1 cellular context compared by ENCODE assay signal in genomic region chr2:85354286-85355072, GRCh38.
TF ChIP-seq lines count a peak whose summit lies in the region.

TSS of gene ELMOD3 (plus strand) at chr2:85354769. CDS start at chr2:85357199, 2,430 bp downstream.
TSS of gene RETSAT (minus strand) at chr2:85354528. CDS start at chr2:85354507, 21 bp downstream.

TF ChIP-seq in HepG2, 621 proteins besides CTCF, POLR2A, EP300 and RAD21 (continued from another document and continues in another):
- TF ChIP-seq ZNF879 (CRISPR knock-in tag; IDR thresholded peaks at IDR 0.05) (0 out of 2 replicates have a peak, but pooled peaks have one; percentile 78), IRX3 (CRISPR knock-in tag; IDR thresholded peaks at IDR 0.05; ENCODE audit: borderline replicate concordance, low read depth) (peak; percentile 35; the same call in 1 of the 2 replicates), ZNF274 (CRISPR knock-in tag; IDR thresholded peaks at IDR 0.05) (peak; percentile 69; the same call in 1 of the 2 replicates), GATAD1 (CRISPR knock-in tag; IDR thresholded peaks at IDR 0.05) (peak; percentile 86), SRF (IDR thresholded peaks at IDR 0.05; ENCODE audit: low read depth, low read length) (no peak; the same call in 1 of the 2 replicates), ZNF597 (CRISPR knock-in tag; IDR thresholded peaks at IDR 0.05) (0 out of 2 replicates have a peak, but pooled peaks have one; percentile 59), MAFG (CRISPR knock-in tag; IDR thresholded peaks at IDR 0.05) (no peak), USF2 (IDR thresholded peaks at IDR 0.05; ENCODE audit: low read depth, low read length) (peak; percentile 1; the same call in 1 of the 2 replicates), USF2 (CRISPR knock-in tag; IDR thresholded peaks at IDR 0.05; ENCODE audit: borderline replicate concordance) (peak; percentile 56; the same call in 1 of the 2 replicates), IKZF1 (IDR thresholded peaks at IDR 0.05) (no peak), ZNF484 (CRISPR knock-in tag; IDR thresholded peaks at IDR 0.05; ENCODE audit: borderline replicate concordance, low read depth) (no peak; the same call in 1 of the 2 replicates), ZGPAT (CRISPR knock-in tag; IDR thresholded peaks at IDR 0.05) (peak; percentile 95), ZNF383 (CRISPR knock-in tag; IDR thresholded peaks at IDR 0.05; ENCODE audit: borderline replicate concordance) (peak; percentile 98; the same call in 1 of the 2 replicates), ONECUT2 (CRISPR knock-in tag; IDR thresholded peaks at IDR 0.05) (peak; percentile 74), CEBPB (IDR thresholded peaks at IDR 0.05; ENCODE audit: borderline replicate concordance, low read depth, low read length) (no peak), FOXP4 (CRISPR knock-in tag; IDR thresholded peaks at IDR 0.05) (peak; percentile 54; the same call in 1 of the 2 replicates), ARNTL (CRISPR knock-in tag; IDR thresholded peaks at IDR 0.05) (peak; percentile 91), HNRNPLL (IDR thresholded peaks at IDR 0.05; ENCODE audit: low read depth, low read length, poor library complexity, severe bottlenecking) (peak; percentile 78), UBTF (CRISPR knock-in tag; IDR thresholded peaks at IDR 0.05) (peak; percentile 95), CHD4 (IDR thresholded peaks at IDR 0.05; ENCODE audit: borderline replicate concordance, low read length) (no peak), ELF3 (CRISPR knock-in tag; IDR thresholded peaks at IDR 0.05) (peak; percentile 56; the same call in 1 of the 2 replicates), ZNF724P (CRISPR knock-in tag; IDR thresholded peaks at IDR 0.05; ENCODE audit: borderline replicate concordance) (peak; percentile 34; the same call in 1 of the 2 replicates), ZBTB38 (CRISPR knock-in tag; IDR thresholded peaks at IDR 0.05) (peak; percentile 90), HNRNPK (IDR thresholded peaks at IDR 0.05; ENCODE audit: low read depth, low read length, poor library complexity, severe bottlenecking) (no peak), BRF2 (CRISPR knock-in tag; IDR thresholded peaks at IDR 0.05) (peak; percentile 93), NFIC (IDR thresholded peaks at IDR 0.05; ENCODE audit: low read length) (0 out of 2 replicates have a peak, but pooled peaks have one; percentile 5), ZNF549 (CRISPR knock-in tag; IDR thresholded peaks at IDR 0.05) (no peak), RBAK (CRISPR knock-in tag; IDR thresholded peaks at IDR 0.05) (no peak), PHB2 (IDR thresholded peaks at IDR 0.05; ENCODE audit: partially characterized antibody) (no peak), ZFY (CRISPR knock-in tag; IDR thresholded peaks at IDR 0.05) (peak; percentile 97), ZNF720 (CRISPR knock-in tag; IDR thresholded peaks at IDR 0.05) (no peak), ZKSCAN5 (CRISPR knock-in tag; IDR thresholded peaks at IDR 0.05) (no peak), ZNF136 (CRISPR knock-in tag; IDR thresholded peaks at IDR 0.05; ENCODE audit: low read depth) (peak; percentile 72; the same call in 1 of the 2 replicates), RARG (CRISPR knock-in tag; IDR thresholded peaks at IDR 0.05; ENCODE audit: low read depth) (peak; percentile 97; the same call in 1 of the 2 replicates), PTBP1 (IDR thresholded peaks at IDR 0.05; ENCODE audit: low read depth, low read length, poor library complexity, severe bottlenecking) (no peak), E2F5 (CRISPR knock-in tag; conservative IDR thresholded peaks at IDR 0.05) (peak; percentile 81; the same call in 1 of the 2 replicates), ZNF607 (CRISPR knock-in tag; IDR thresholded peaks at IDR 0.05; ENCODE audit: borderline replicate concordance) (peak; percentile 82; the same call in 1 of the 2 replicates), JUNB (CRISPR knock-in tag; IDR thresholded peaks at IDR 0.05; ENCODE audit: borderline replicate concordance) (no peak), TEF (CRISPR knock-in tag; IDR thresholded peaks at IDR 0.05) (peak; percentile 83; the same call in 1 of the 2 replicates), NFE2L2 (IDR thresholded peaks at IDR 0.05; ENCODE audit: low read length) (no peak), GATAD2A (CRISPR knock-in tag; IDR thresholded peaks at IDR 0.05) (peak; percentile 86), KAT8 (CRISPR knock-in tag; IDR thresholded peaks at IDR 0.05) (peak; percentile 96), MEIS2 (CRISPR knock-in tag; IDR thresholded peaks at IDR 0.05) (peak; percentile 74), ZBTB43 (CRISPR knock-in tag; conservative IDR thresholded peaks at IDR 0.05) (peak; percentile 85; the same call in 1 of the 2 replicates), EEA1 (CRISPR knock-in tag; IDR thresholded peaks at IDR 0.05; ENCODE audit: borderline replicate concordance) (peak; percentile 84; the same call in 1 of the 2 replicates), MBNL3 (CRISPR knock-in tag; conservative IDR thresholded peaks at IDR 0.05) (no peak), KDM5B (CRISPR knock-in tag; IDR thresholded peaks at IDR 0.05; ENCODE audit: borderline replicate concordance) (peak; percentile 76), ARHGAP35 (CRISPR knock-in tag; IDR thresholded peaks at IDR 0.05; ENCODE audit: borderline replicate concordance) (0 out of 2 replicates have a peak, but pooled peaks have one; percentile 25), HIC2 (CRISPR knock-in tag; IDR thresholded peaks at IDR 0.05; ENCODE audit: low read depth) (no peak), CEBPG (CRISPR knock-in tag; IDR thresholded peaks at IDR 0.05) (peak; percentile 24; the same call in 1 of the 2 replicates)
